Comparison of ENCODE assay signal across 12 cellular contexts in the genomic region with DNA sequence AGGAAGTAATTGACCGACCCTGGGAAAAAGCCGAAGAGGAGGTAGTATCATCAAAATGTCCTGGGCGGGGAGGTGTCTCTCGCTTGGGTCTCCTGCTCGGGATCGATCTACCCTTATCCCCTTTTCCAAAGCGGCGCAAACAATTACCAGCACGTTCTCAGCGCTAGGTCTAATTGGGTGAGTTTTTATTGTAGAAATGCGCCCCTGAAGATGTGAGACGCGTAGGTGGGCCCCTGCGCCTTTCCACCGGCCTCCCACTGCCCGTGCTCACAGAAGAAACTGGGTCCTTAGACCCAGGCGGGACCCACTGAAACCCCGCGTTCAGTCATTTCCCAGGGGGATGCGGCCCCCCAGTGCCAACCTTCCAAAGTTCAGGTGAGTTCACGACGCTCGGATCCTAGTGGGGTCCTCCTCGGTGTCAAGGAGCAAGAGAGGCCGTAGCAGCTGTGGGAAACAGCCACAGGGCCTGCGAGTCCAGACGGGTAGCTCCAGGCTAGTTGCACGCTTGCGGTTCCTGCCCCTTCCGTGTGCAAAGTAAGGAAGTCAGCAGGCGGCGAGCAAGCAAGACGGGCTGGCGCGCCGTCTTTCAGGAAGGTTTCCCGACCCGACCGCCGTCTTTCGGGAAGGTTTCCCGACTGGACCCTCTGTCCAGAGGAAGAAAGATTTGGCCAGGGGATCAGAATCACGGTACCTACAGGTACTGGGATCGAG. TPM values are rescaled to one million over a fixed set of nuclear protein-coding genes. Genes with fewer than 3 reads are reported as not detected.
DNase-seq lines count a peak whose midpoint lies in the region; ATAC-seq and TF ChIP-seq lines count a peak whose summit lies in the region.
"Had no signal": no experiment of that assay in that cellular context is flagged by ENCODE, and none has a peak within 500 bp of the region (broad histone marks: within the 10 kb centered on the region; RNA-seq: fewer than 3 reads in every experiment).

No MANE protein-coding gene starts in this region.

- intact Hi-C loops in activated T-helper 2 cell treated with anti-CD3 and anti-CD28 coated beads, Interferon-gamma antibody, Interleukin-2, Interleukin-4, amounts not matched to agents 10 μg/mL and 5 μg/mL and 100 μg/mL, durations not matched to agents 14 hours and 24 hours and 36 hours (cut with micrococcal nuclease), result no loop called here
- intact Hi-C loops in activated CD4-positive, alpha-beta T cell treated with anti-CD3 and anti-CD28 coated beads for 36 hours (cut with DNase I, micrococcal nuclease), result no loop called here

- H3K36me3 ChIP-seq in parathyroid adenoma (ENCODE audit: control insufficient read depth, insufficient read depth, low read length), result no peaks in the 10 kb centered on the region

- H3K4me3 Mint-ChIP-seq in activated T-helper 2 cell treated with anti-CD3 and anti-CD28 coated beads, Interferon-gamma antibody, Interleukin-2, Interleukin-4, amounts not matched to agents 10 μg/mL and 5 μg/mL and 100 μg/mL, durations not matched to agents 14 hours and 24 hours and 36 hours (ENCODE audit: low read depth), result no peak overlapping the region
- H3K4me3 Mint-ChIP-seq in activated CD4-positive, alpha-beta T cell treated with anti-CD3 and anti-CD28 coated beads for 36 hours, result no peak overlapping the region
- H3K4me3 Mint-ChIP-seq: naive thymus-derived CD8-positive, alpha-beta T cell; stimulated activated effector memory CD8-positive, alpha-beta T cell treated with anti-CD3 and anti-CD28 coated beads, Interleukin-12 subunit alpha, Interleukin-12 subunit beta, amount 100 ng/mL, for 72 hours had no signal

- H2AFZ ChIP-seq in parathyroid adenoma, result no peak overlapping the region

- H3K27ac ChIP-seq in RWPE1 (no peak overlapping the region), foreskin keratinocyte (no peak overlapping the region), parathyroid adenoma (no peak overlapping the region)

- CTCF ChIA-PET in RWPE1 (lab: Yijun Ruan, JAX), result interaction anchor here (2.5 kb wide), 1 partner anchor 21 kb away, joined by 11 read pairs; no protein-coding TSS in a partner anchor
- CTCF ChIA-PET in activated CD4-positive, alpha-beta T cell treated with anti-CD3 and anti-CD28 coated beads for 36 hours (lab: Charles Lee), result interaction anchor here (0.6 kb wide), 1 partner anchor 244 kb away, joined by 3 read pairs; no protein-coding TSS in a partner anchor

- H3K79me2 ChIP-seq in parathyroid adenoma, result no peaks in the 10 kb centered on the region

- TF ChIP-seq CTCF in RWPE1 (conservative IDR thresholded peaks at IDR 0.05; ENCODE audit: low read depth) (no peak), foreskin keratinocyte (conservative IDR thresholded peaks at IDR 0.05) (peak; percentile 3), parathyroid adenoma (IDR thresholded peaks at IDR 0.05) (no peak)

- H3K9me3 ChIP-seq in parathyroid adenoma (ENCODE audit: control insufficient read depth, low read length), result no peaks in the 10 kb centered on the region

- H3K4me3 ChIP-seq in parathyroid adenoma (ENCODE audit: low read depth, low read length), result no peak overlapping the region

- no peak overlapping the region for H3K27ac Mint-ChIP-seq in activated T-helper 2 cell treated with anti-CD3 and anti-CD28 coated beads, Interferon-gamma antibody, Interleukin-2, Interleukin-4, amounts not matched to agents 10 μg/mL and 5 μg/mL and 100 μg/mL, durations not matched to agents 14 hours and 24 hours and 36 hours
- no peak overlapping the region for H3K27ac Mint-ChIP-seq in activated CD4-positive, alpha-beta T cell treated with anti-CD3 and anti-CD28 coated beads for 36 hours
- H3K27ac Mint-ChIP-seq: naive thymus-derived CD8-positive, alpha-beta T cell; stimulated activated effector memory CD8-positive, alpha-beta T cell treated with anti-CD3 and anti-CD28 coated beads, Interleukin-12 subunit alpha, Interleukin-12 subunit beta, amount 100 ng/mL, for 72 hours had no signal

- H3K4me2 ChIP-seq in parathyroid adenoma (ENCODE audit: low read length), result peak overlapping the region; percentile 69

- H3K36me3 Mint-ChIP-seq in activated T-helper 2 cell treated with anti-CD3 and anti-CD28 coated beads, Interferon-gamma antibody, Interleukin-2, Interleukin-4, amounts not matched to agents 10 μg/mL and 5 μg/mL and 100 μg/mL, durations not matched to agents 14 hours and 24 hours and 36 hours (ENCODE audit: low read depth), result no peaks in the 10 kb centered on the region
- no peaks in the 10 kb centered on the region for H3K36me3 Mint-ChIP-seq in activated CD4-positive, alpha-beta T cell treated with anti-CD3 and anti-CD28 coated beads for 36 hours (ENCODE audit: low read depth)
- H3K36me3 Mint-ChIP-seq: stimulated activated effector memory CD8-positive, alpha-beta T cell treated with anti-CD3 and anti-CD28 coated beads, Interleukin-12 subunit alpha, Interleukin-12 subunit beta, amount 100 ng/mL, for 72 hours had no signal

- no peaks in the 10 kb centered on the region for H3K4me1 Mint-ChIP-seq in activated T-helper 2 cell treated with anti-CD3 and anti-CD28 coated beads, Interferon-gamma antibody, Interleukin-2, Interleukin-4, amounts not matched to agents 10 μg/mL and 5 μg/mL and 100 μg/mL, durations not matched to agents 14 hours and 24 hours and 36 hours (ENCODE audit: low read depth)
- H3K4me1 Mint-ChIP-seq in activated CD4-positive, alpha-beta T cell treated with anti-CD3 and anti-CD28 coated beads for 36 hours, result no peaks in the 10 kb centered on the region

- no peaks in the 10 kb centered on the region for H3K9me3 Mint-ChIP-seq in activated T-helper 2 cell treated with anti-CD3 and anti-CD28 coated beads, Interferon-gamma antibody, Interleukin-2, Interleukin-4, amounts not matched to agents 10 μg/mL and 5 μg/mL and 100 μg/mL, durations not matched to agents 14 hours and 24 hours and 36 hours
- H3K9me3 Mint-ChIP-seq in activated CD4-positive, alpha-beta T cell treated with anti-CD3 and anti-CD28 coated beads for 36 hours (ENCODE audit: low read depth), result no peaks in the 10 kb centered on the region
- H3K9me3 Mint-ChIP-seq: stimulated activated effector memory CD8-positive, alpha-beta T cell treated with anti-CD3 and anti-CD28 coated beads, Interleukin-12 subunit alpha, Interleukin-12 subunit beta, amount 100 ng/mL, for 72 hours had no signal

- DNase-seq in EH (ENCODE audit: low read depth) (peak; percentile 40), RWPE1 (ENCODE audit: low spot score) (peak; percentile 47), foreskin keratinocyte (peak in 1 of 2 donors; percentile 56), NCI-H1092 (lab: John Stamatoyannopoulos, UW) (no peak), NCI-H128 (lab: John Stamatoyannopoulos, UW; ENCODE audit: unreplicated experiment) (no peak)
- DNase-seq in activated T-helper 2 cell treated with anti-CD3 and anti-CD28 coated beads, Interferon-gamma antibody, Interleukin-2, Interleukin-4, amounts not matched to agents 10 μg/mL and 5 μg/mL and 100 μg/mL, durations not matched to agents 14 hours and 24 hours and 36 hours (ENCODE audit: low spot score), result no peak
- DNase-seq in activated CD4-positive, alpha-beta T cell treated with anti-CD3 and anti-CD28 coated beads for 36 hours, result no peak
- DNase-seq: amygdala; MM.1S; naive thymus-derived CD8-positive, alpha-beta T cell had no signal

- POLR2A ChIA-PET in RWPE1 (lab: Yijun Ruan, JAX; ENCODE audit: low non-redundant PET), result no interaction called here
- POLR2A ChIA-PET in activated CD4-positive, alpha-beta T cell treated with anti-CD3 and anti-CD28 coated beads for 36 hours (lab: Charles Lee), result no interaction called here

- peaks cover 41% of the 10 kb centered on the region for H3K27me3 Mint-ChIP-seq in activated T-helper 2 cell treated with anti-CD3 and anti-CD28 coated beads, Interferon-gamma antibody, Interleukin-2, Interleukin-4, amounts not matched to agents 10 μg/mL and 5 μg/mL and 100 μg/mL, durations not matched to agents 14 hours and 24 hours and 36 hours (ENCODE audit: low read depth)
- H3K27me3 Mint-ChIP-seq in activated CD4-positive, alpha-beta T cell treated with anti-CD3 and anti-CD28 coated beads for 36 hours, result peaks cover 43% of the 10 kb centered on the region

- H3K27me3 ChIP-seq in foreskin keratinocyte (peaks cover 57% of the 10 kb centered on the region), parathyroid adenoma (ENCODE audit: control insufficient read depth, insufficient read depth, low read length) (no peaks in the 10 kb centered on the region)

- no peak overlapping the region for H3K9ac ChIP-seq in parathyroid adenoma

- H3K4me1 ChIP-seq in foreskin keratinocyte (no peaks in the 10 kb centered on the region), parathyroid adenoma (no peaks in the 10 kb centered on the region)

- ATAC-seq in foreskin keratinocyte, result peak; percentile 68
- ATAC-seq in activated CD4-positive, alpha-beta T cell treated with anti-CD3 and anti-CD28 coated beads for 36 hours, result no peak
- ATAC-seq: naive thymus-derived CD8-positive, alpha-beta T cell; stimulated activated effector memory CD8-positive, alpha-beta T cell treated with anti-CD3 and anti-CD28 coated beads, Interleukin-12 subunit alpha, Interleukin-12 subunit beta, amount 100 ng/mL, for 72 hours had no signal

RNA-seq across cellular contexts. Expression of gene SMIM32, which starts 1.5 kb away (rescaled TPM):
- total RNA-seq in foreskin keratinocyte, result not detected in 2 replicates
- polyA plus RNA-seq in foreskin keratinocyte, result not detected in 2 replicates
- total RNA-seq in activated T-helper 2 cell treated with anti-CD3 and anti-CD28 coated beads, Interferon-gamma antibody, Interleukin-2, Interleukin-4, amounts not matched to agents 10 μg/mL and 5 μg/mL and 100 μg/mL, durations not matched to agents 14 hours and 24 hours and 36 hours, result not detected in 2 replicates
- not detected for total RNA-seq in activated CD4-positive, alpha-beta T cell treated with anti-CD3 and anti-CD28 coated beads for 36 hours
- total RNA-seq: naive thymus-derived CD8-positive, alpha-beta T cell had no signal
- polyA plus RNA-seq: naive thymus-derived CD8-positive, alpha-beta T cell had no signal

RNA-seq across cellular contexts. Expression of gene SMAD5, which starts 58.8 kb away (rescaled TPM):
- total RNA-seq in foreskin keratinocyte, result 44.0 and 46.0 TPM in 2 replicates
- 6.8 and 8.7 TPM in 2 replicates for polyA plus RNA-seq in foreskin keratinocyte
- total RNA-seq in activated T-helper 2 cell treated with anti-CD3 and anti-CD28 coated beads, Interferon-gamma antibody, Interleukin-2, Interleukin-4, amounts not matched to agents 10 μg/mL and 5 μg/mL and 100 μg/mL, durations not matched to agents 14 hours and 24 hours and 36 hours, result 19.7 and 21.7 TPM in 2 replicates
- 1 to 10 TPM; 5.4 to 7.7 TPM for total RNA-seq in activated CD4-positive, alpha-beta T cell treated with anti-CD3 and anti-CD28 coated beads for 36 hours

Comparison
In these comparisons a context has a peak if more than half of its experiments do, and no peak if none do; other contexts are left out.
1. DNase-seq: peak in EH (single experiment) and RWPE1 (single experiment); none in NCI-H1092 (single experiment), activated T-helper 2 cell treated with anti-CD3 and anti-CD28 coated beads, Interferon-gamma antibody, Interleukin-2, Interleukin-4, amounts not matched to agents 10 μg/mL and 5 μg/mL and 100 μg/mL, durations not matched to agents 14 hours and 24 hours and 36 hours (single experiment), NCI-H128 (single experiment) and activated CD4-positive, alpha-beta T cell treated with anti-CD3 and anti-CD28 coated beads for 36 hours (single experiment).